In genomic region chr10:22666287-22667092, GRCh38 we compare ENCODE assay signal across 8 cellular contexts. TPM values are rescaled to one million over a fixed set of nuclear protein-coding genes. Genes with fewer than 3 reads are reported as not detected.
DNase-seq lines count a peak whose midpoint lies in the region; ATAC-seq and TF ChIP-seq lines count a peak whose summit lies in the region.
"Had no signal": no experiment of that assay in that cellular context is flagged by ENCODE, and none has a peak within 500 bp of the region (broad histone marks: within the 10 kb centered on the region; RNA-seq: fewer than 3 reads in every experiment).

No MANE protein-coding gene starts in this region.

- in situ Hi-C loops in HAP-1 (cut with MboI; ENCODE audit: low sequenced_read_pairs) = no loop called here

- H3K4me1 ChIP-seq in Peyer's patch = peaks cover 0 to 19% (median 7%) of the 10 kb centered on the region in 4 donors
- H3K4me1 ChIP-seq in duodenal mucosa (ENCODE audit: control insufficient read depth in 1 of 2, insufficient read depth in 2 of 2, low read length in 2 of 2) = peaks cover 7 to 16% of the 10 kb centered on the region in 2 donors
- H3K4me1 ChIP-seq in testis = no peaks in the 10 kb centered on the region
- H3K4me1 ChIP-seq in HAP-1 = 0 out of 2 replicates have a peak, but pooled peaks cover 2% of the 10 kb centered on the region

- TF ChIP-seq CTCF in Peyer's patch (IDR thresholded peaks at IDR 0.05) (no peak), testis (IDR thresholded peaks at IDR 0.05) (no peak)

- H3K27ac ChIP-seq in Peyer's patch (peak overlapping the region; percentile 1 to 50 (median 33)), duodenal mucosa (ENCODE audit: low read depth, low read length) (no peak overlapping the region), testis (no peak overlapping the region)
- H3K27ac ChIP-seq: SK-N-MC had no signal

- DNase-seq in Peyer's patch (peak in 2 of 3 donors; percentile 68 to 84), testis (no peak), HAP-1 (ENCODE audit: low spot score in 2 of 2) (no peak), hippocampal formation (lab: John Stamatoyannopoulos, UW) (no peak)

- no peak overlapping the region for H3K9ac ChIP-seq in duodenal mucosa (ENCODE audit: low read depth in 1 of 2, low read length in 2 of 2)

- TF ChIP-seq POLR2A in Peyer's patch (IDR thresholded peaks at IDR 0.05) = peak in 1 of 2 donors; percentile 10
- TF ChIP-seq POLR2A in testis (IDR thresholded peaks at IDR 0.05) = no peak

- 72 to 74% methylated on average over 9 of the region's 9 CpGs for WGBS in testis, 2 donors

- no peaks in the 10 kb centered on the region for H3K36me3 ChIP-seq in Peyer's patch
- no peaks in the 10 kb centered on the region for H3K36me3 ChIP-seq in duodenal mucosa (ENCODE audit: control insufficient read depth in 1 of 2, insufficient read depth in 2 of 2, low read length in 2 of 2)
- no peaks in the 10 kb centered on the region for H3K36me3 ChIP-seq in testis (ENCODE audit: low read depth, missing control alignments)
- H3K36me3 ChIP-seq in HAP-1 (replicated peaks) = no peaks in the 10 kb centered on the region

- H3K9me3 ChIP-seq in Peyer's patch (no peaks in the 10 kb centered on the region), duodenal mucosa (ENCODE audit: control insufficient read depth in 1 of 2, low read length in 2 of 2) (no peaks in the 10 kb centered on the region), testis (no peaks in the 10 kb centered on the region), HAP-1 (no peaks in the 10 kb centered on the region)

- H3K4me3 ChIP-seq in Peyer's patch (no peak overlapping the region), duodenal mucosa (ENCODE audit: low read depth in 1 of 2, low read length in 2 of 2) (peak overlapping the region; percentile 45 to 47), testis (no peak overlapping the region), HAP-1 (no peak overlapping the region)
- H3K4me3 ChIP-seq: SK-N-MC had no signal

- H3K27me3 ChIP-seq in Peyer's patch = no peaks in the 10 kb centered on the region
- no peaks in the 10 kb centered on the region for H3K27me3 ChIP-seq in duodenal mucosa (ENCODE audit: control insufficient read depth in 1 of 2, insufficient read depth in 2 of 2, low read length in 2 of 2)
- H3K27me3 ChIP-seq in testis = no peaks in the 10 kb centered on the region
- H3K27me3 ChIP-seq in HAP-1 (ENCODE audit: low read depth) = no peaks in the 10 kb centered on the region

- ATAC-seq in GM18909 (IDR thresholded peaks at IDR 0.05; ENCODE audit: poor library complexity, unreplicated experiment) (peak; percentile 87), HG02763 (IDR thresholded peaks at IDR 0.05; ENCODE audit: unreplicated experiment) (peak; percentile 74)

- intact Hi-C loops in testis (cut with DNase I; ENCODE audit: low total_unique reads) = no loop called here

RNA-seq across cellular contexts. Expression of gene PIP4K2A, which starts 47.9 kb away (rescaled TPM):
- total RNA-seq in Peyer's patch = 10 to 100 TPM in 2 of 4 donors, 1 to 10 TPM in 2; 6.8 to 34.7 (median 15.4) TPM
- 10 to 100 TPM; 12.6 to 15.8 TPM for total RNA-seq in testis
- polyA plus RNA-seq in testis (ENCODE audit: insufficient read depth, low read depth, low replicate concordance) = 26.0 TPM

Comparison
In these comparisons a context has a peak if more than half of its experiments do, and no peak if none do; other contexts are left out.
1. DNase-seq: peak in Peyer's patch (2 of 3); none in testis (single experiment), HAP-1 (0 of 2) and hippocampal formation (0 of 2).
2. H3K27ac ChIP-seq: peak in Peyer's patch (4 of 4); none in duodenal mucosa (single experiment) and testis (0 of 2).
3. H3K4me3 ChIP-seq: peak in duodenal mucosa (2 of 2); none in Peyer's patch (0 of 4), testis (0 of 2) and HAP-1 (single experiment).